24 cellular contexts compared by ENCODE assay signal in the genomic region with DNA sequence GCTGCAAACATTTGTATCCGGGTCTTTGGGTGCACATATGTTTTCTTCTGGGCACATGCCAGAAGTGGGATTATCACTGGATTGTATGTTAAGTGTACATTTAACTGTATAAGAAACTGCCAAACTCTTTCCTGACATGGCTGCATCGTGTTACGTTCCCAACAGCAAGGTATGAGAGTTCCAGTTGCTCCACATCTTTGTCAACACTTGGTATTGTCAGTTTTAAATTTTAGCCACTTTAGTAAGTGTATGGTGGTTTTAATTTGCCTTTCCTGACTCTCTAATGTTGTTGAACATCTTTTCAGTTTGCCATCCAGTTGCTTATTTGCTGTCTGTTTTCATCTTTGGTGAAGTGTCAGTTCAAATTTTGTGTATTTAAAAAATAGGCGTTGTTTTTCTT. TPM values are rescaled to one million over a fixed set of nuclear protein-coding genes. Genes with fewer than 3 reads are reported as not detected.
DNase-seq lines count a peak whose midpoint lies in the region; ATAC-seq, FAIRE-seq and TF ChIP-seq lines count a peak whose summit lies in the region.
"Had no signal": no experiment of that assay in that cellular context is flagged by ENCODE, and none has a peak within 500 bp of the region (broad histone marks: within the 10 kb centered on the region; RNA-seq: fewer than 3 reads in every experiment).

No MANE protein-coding gene starts in this region.

- no peak overlapping the region for H2AFZ ChIP-seq in H1 (ENCODE audit: low read length)

- H3K4me1 Mint-ChIP-seq in stimulated activated naive B cell treated with anti-CD40 and anti-IgM and Interleukin-4, amounts not matched to agents 10 μg/mL and 1 μg/mL and 100 μg/mL, for 72 hours: peaks cover 13 to 31% of the 10 kb centered on the region in 2 donors
- H3K4me1 Mint-ChIP-seq in activated naive CD8-positive, alpha-beta T cell treated with anti-CD3 and anti-CD28 coated beads, Interleukin-2, amount 50 U/mL, for 24 hours: peaks cover 21% of the 10 kb centered on the region

- no peaks in the 10 kb centered on the region for H4K20me1 ChIP-seq in H1 (replicated peaks in 1 of 2; ENCODE audit: control insufficient read depth in 1 of 2, insufficient read depth in 2 of 2, low read length in 2 of 2)

- FAIRE-seq in H1 (lab: Jason Lieb, UNC): no peak
- FAIRE-seq: HTR-8/SVneo had no signal

- intact Hi-C loops in Panc1 (cut with micrococcal nuclease; ENCODE audit: unreplicated experiment): no loop called here

- H3K23ac ChIP-seq in H1 (ENCODE audit: insufficient read length): no peak overlapping the region

- no peak for ATAC-seq in Panc1
- no peak for ATAC-seq in stimulated activated naive B cell treated with anti-CD40 and anti-IgM and Interleukin-4, amounts not matched to agents 10 μg/mL and 1 μg/mL and 100 μg/mL, for 72 hours (replicated peaks)
- no peak for ATAC-seq in activated naive CD8-positive, alpha-beta T cell treated with anti-CD3 and anti-CD28 coated beads, Interleukin-2, amount 50 U/mL, for 24 hours

- no peaks in the 10 kb centered on the region for H3K79me2 ChIP-seq in H1 (ENCODE audit: control insufficient read depth in 1 of 2, insufficient read depth in 2 of 2, low read length in 2 of 2)

- no peak overlapping the region for H2BK120ac ChIP-seq in H1 (replicated peaks; ENCODE audit: low read depth, low read length)

- H3K14ac ChIP-seq in H1 (ENCODE audit: insufficient read length): no peak overlapping the region

- peak overlapping the region; percentile 35; the same call in 1 of the 2 replicates for H3K27ac ChIP-seq in Panc1 (ENCODE audit: low read length)
- no peak overlapping the region for H3K27ac ChIP-seq in H1 (ENCODE audit: low read depth, low read length)

- no peak overlapping the region for H2BK20ac ChIP-seq in H1 (ENCODE audit: low read length)

- DNase-seq in NCI-H524 (lab: John Stamatoyannopoulos, UW) (peak; percentile 4 to 57), NCI-H524 treated with DMSO at 0.1 percent for 48 hours (lab: John Stamatoyannopoulos, UW) (no peak), Panc1 (ENCODE audit: low read depth, low spot score) (no peak), H1 (ENCODE audit: low read depth in 1 of 2, low spot score in 2 of 2) (no peak), germinal center (ENCODE audit: low spot score) (no peak), GM19240 (ENCODE audit: insufficient read length, low spot score) (no peak)
- DNase-seq in stimulated activated naive B cell treated with anti-CD40 and anti-IgM and Interleukin-4, amounts not matched to agents 10 μg/mL and 1 μg/mL and 100 μg/mL, for 72 hours: no peak
- DNase-seq in activated naive CD8-positive, alpha-beta T cell treated with anti-CD3 and anti-CD28 coated beads, Interleukin-2, amount 50 U/mL, for 24 hours: no peak
- DNase-seq: 8988T; BE2C; C1 segment of cervical spinal cord; CD4-positive, CD25-positive, alpha-beta regulatory T cell; CD8-positive, alpha-beta memory T cell; COR-L47; DMS153; DMS79; GDM1; HFFc6; KG1 had no signal

- H3K4me3 ChIP-seq in Panc1 (ENCODE audit: low read depth in 2 of 2, low read length in 2 of 2) (no peak overlapping the region), H1 (ENCODE audit: extremely low read depth in 1 of 4, insufficient read depth in 2 of 4, low read depth in 3 of 4, low read length in 4 of 4) (no peak overlapping the region)
- H3K4me3 ChIP-seq: HAP-1 had no signal

- no peak for TF ChIP-seq POLR2A in H1 (IDR thresholded peaks at IDR 0.05; ENCODE audit: control extremely low read depth in 1 of 2, low read depth in 2 of 2, low read length in 2 of 2)

- H4K5ac ChIP-seq in H1 (ENCODE audit: insufficient read length, low read depth, low read length): no peak overlapping the region

- no peak overlapping the region for H2BK12ac ChIP-seq in H1 (ENCODE audit: low read depth, low read length)

- no peak overlapping the region for H4K8ac ChIP-seq in H1 (ENCODE audit: extremely low read depth, insufficient read depth, low read length)

- CTCF ChIA-PET in Panc1 (lab: Charles Lee) (no interaction called here), H1 (lab: Charles Lee; ENCODE audit: partially characterized antibody) (interaction anchor here (0.8 to 3.3 kb wide), 9 partner anchors 11 to 537 kb away, joined by 3 to 25 read pairs (median 5); partner anchors contain the start of gene SMIM38)

- H3K27ac Mint-ChIP-seq in stimulated activated naive B cell treated with anti-CD40 and anti-IgM and Interleukin-4, amounts not matched to agents 10 μg/mL and 1 μg/mL and 100 μg/mL, for 72 hours: peak overlapping the region; percentile 85
- no peak overlapping the region for H3K27ac Mint-ChIP-seq in activated naive CD8-positive, alpha-beta T cell treated with anti-CD3 and anti-CD28 coated beads, Interleukin-2, amount 50 U/mL, for 24 hours
- H3K27ac Mint-ChIP-seq: HFFc6 had no signal

- H4K91ac ChIP-seq in H1 (replicated peaks; ENCODE audit: insufficient read length, low read length): no peak overlapping the region

- H2BK15ac ChIP-seq in H1 (ENCODE audit: low read length): no peak overlapping the region

- H3K9ac ChIP-seq in H1 (replicated peaks in 1 of 4; ENCODE audit: extremely low read depth in 1 of 4, low read depth in 3 of 4, low read length in 3 of 4): no peak overlapping the region

- no peak for TF ChIP-seq CTCF in Panc1 (IDR thresholded peaks at IDR 0.05)
- no peak for TF ChIP-seq CTCF in H1 (IDR thresholded peaks at IDR 0.05; ENCODE audit: control extremely low read depth in 1 of 3, insufficient read depth in 1 of 3, low read depth in 1 of 3, low read length in 3 of 3)

- no peak overlapping the region for H2AK5ac ChIP-seq in H1 (ENCODE audit: low read depth, low read length)

- TF ChIP-seq EP300 in H1 (IDR thresholded peaks at IDR 0.05; ENCODE audit: borderline replicate concordance in 1 of 2, low read depth in 2 of 2, low read length in 2 of 2): no peak

- H3K27me3 Mint-ChIP-seq in stimulated activated naive B cell treated with anti-CD40 and anti-IgM and Interleukin-4, amounts not matched to agents 10 μg/mL and 1 μg/mL and 100 μg/mL, for 72 hours: peaks cover 0 to 3% of the 10 kb centered on the region in 2 donors
- no peaks in the 10 kb centered on the region for H3K27me3 Mint-ChIP-seq in activated naive CD8-positive, alpha-beta T cell treated with anti-CD3 and anti-CD28 coated beads, Interleukin-2, amount 50 U/mL, for 24 hours
- H3K27me3 Mint-ChIP-seq: CD4-positive, CD25-positive, alpha-beta regulatory T cell; IgD-negative memory B cell had no signal

- H3K23me2 ChIP-seq in H1 (ENCODE audit: low read depth, low read length): no peaks in the 10 kb centered on the region

- H2BK5ac ChIP-seq in H1 (ENCODE audit: low read depth, low read length): no peak overlapping the region

- BruUV-seq in Panc1 (replicated peaks; lab: Mats Ljungman, UMichigan): no TSS peak

- in situ Hi-C loops in Panc1 (cut with HindIII; ENCODE audit: low pct_unique_long_range_greater_than_20kb, low sequenced_read_pairs): no loop called here

- H3K9me3 ChIP-seq in Panc1 (ENCODE audit: control insufficient read depth, insufficient read depth, low read depth, low read length) (peaks cover 8% of the 10 kb centered on the region; the same call in 1 of the 2 replicates), H1 (ENCODE audit: insufficient read depth in 2 of 2, low read depth in 1 of 2, low read length in 1 of 2) (peaks cover 11 to 16% of the 10 kb centered on the region in 2 experiments)
- H3K9me3 ChIP-seq: BE2C had no signal

- H3K4ac ChIP-seq in H1 (replicated peaks; ENCODE audit: insufficient read length, low read depth, low read length): no peak overlapping the region

- peaks cover 18% of the 10 kb centered on the region for H3K4me1 ChIP-seq in Panc1 (ENCODE audit: control insufficient read depth, insufficient read depth, low read length)
- H3K4me1 ChIP-seq in H1 (replicated peaks in 1 of 4; ENCODE audit: control insufficient read depth in 3 of 4, insufficient read depth in 4 of 4, low read length in 3 of 4): peaks cover 0 to 6% (median 2%) of the 10 kb centered on the region in 4 experiments; a peak in 4 of 7 replicates
- H3K4me1 ChIP-seq: BE2C, HAP-1 had no signal

- no peak for TF ChIP-seq RAD21 in H1 (IDR thresholded peaks at IDR 0.05 in 1 of 2, conservative IDR thresholded peaks at IDR 0.05 in 1 of 2; ENCODE audit: low read depth in 2 of 2, low read length in 2 of 2)

- H3K9me3 Mint-ChIP-seq in stimulated activated naive B cell treated with anti-CD40 and anti-IgM and Interleukin-4, amounts not matched to agents 10 μg/mL and 1 μg/mL and 100 μg/mL, for 72 hours: peaks cover 18 to 23% of the 10 kb centered on the region in 2 donors
- peaks cover 15% of the 10 kb centered on the region for H3K9me3 Mint-ChIP-seq in activated naive CD8-positive, alpha-beta T cell treated with anti-CD3 and anti-CD28 coated beads, Interleukin-2, amount 50 U/mL, for 24 hours

- no peak overlapping the region for H3K18ac ChIP-seq in H1 (ENCODE audit: extremely low read depth, low read length)

- WGBS in H1 (ENCODE audit: extremely low coverage in 1 of 2, insufficient coverage in 1 of 2, insufficient read length in 1 of 2, insufficient replicate concordance in 2 of 2, low coverage in 1 of 2, low lambda C conversion rate in 2 of 2, missing lambda C conversion rate in 1 of 2), 2 experiments: 95% methylated on average over 4 of the region's 4 CpGs; no CpG with 5 or more reads in 1 of the 2 experiments

- peaks cover 22 to 38% of the 10 kb centered on the region in 2 donors for H3K36me3 Mint-ChIP-seq in stimulated activated naive B cell treated with anti-CD40 and anti-IgM and Interleukin-4, amounts not matched to agents 10 μg/mL and 1 μg/mL and 100 μg/mL, for 72 hours
- H3K36me3 Mint-ChIP-seq in activated naive CD8-positive, alpha-beta T cell treated with anti-CD3 and anti-CD28 coated beads, Interleukin-2, amount 50 U/mL, for 24 hours (ENCODE audit: low read depth): peaks cover 6% of the 10 kb centered on the region
- H3K36me3 Mint-ChIP-seq: CD8-positive, alpha-beta memory T cell; IgD-negative memory B cell had no signal

- no peaks in the 10 kb centered on the region for H3K27me3 ChIP-seq in Panc1 (ENCODE audit: control insufficient read depth, insufficient read depth, low read length)
- no peaks in the 10 kb centered on the region; a peak in 1 of 7 replicates for H3K27me3 ChIP-seq in H1 (replicated peaks in 1 of 4; ENCODE audit: control insufficient read depth in 3 of 4, extremely low read depth in 1 of 4, insufficient read depth in 3 of 4, low read length in 3 of 4)
- H3K27me3 ChIP-seq: BE2C had no signal

- H3K36me3 ChIP-seq in Panc1 (ENCODE audit: control insufficient read depth, insufficient read depth, low read length) (no peaks in the 10 kb centered on the region), H1 (ENCODE audit: control insufficient read depth in 2 of 4, insufficient read depth in 4 of 4, low read length in 3 of 4) (no peaks in the 10 kb centered on the region)
- H3K36me3 ChIP-seq: BE2C, HAP-1 had no signal

- POLR2A ChIA-PET in Panc1 (lab: Charles Lee): no interaction called here
- POLR2A ChIA-PET in H1 (lab: Charles Lee; ENCODE audit: partially characterized antibody): interaction anchor here (3.0 kb wide), 1 partner anchor 12 kb away, joined by 13 read pairs; no protein-coding TSS in a partner anchor

- H3K56ac ChIP-seq in H1 (replicated peaks; ENCODE audit: insufficient read length, low read depth, low read length): no peak overlapping the region

- H3K79me1 ChIP-seq in H1 (ENCODE audit: low read depth, low read length): no peaks in the 10 kb centered on the region

- H3K4me3 Mint-ChIP-seq in stimulated activated naive B cell treated with anti-CD40 and anti-IgM and Interleukin-4, amounts not matched to agents 10 μg/mL and 1 μg/mL and 100 μg/mL, for 72 hours: no peak overlapping the region
- H3K4me3 Mint-ChIP-seq in activated naive CD8-positive, alpha-beta T cell treated with anti-CD3 and anti-CD28 coated beads, Interleukin-2, amount 50 U/mL, for 24 hours: no peak overlapping the region
- H3K4me3 Mint-ChIP-seq: CD8-positive, alpha-beta memory T cell; HFFc6; IgD-negative memory B cell had no signal

- no peak overlapping the region for H3K4me2 ChIP-seq in H1 (ENCODE audit: insufficient read depth in 1 of 2, low read depth in 2 of 2, low read length in 2 of 2)

RNA-seq across cellular contexts. Expression of gene SMIM38, which starts 22.5 kb away (rescaled TPM):
- 0.46 TPM for total RNA-seq in Panc1 (2021; ENCODE audit: unreplicated experiment)
- polyA plus RNA-seq in Panc1 (2012; ENCODE audit: insufficient read length): 0.15 TPM
- 0.15 and 0.20 TPM in 2 replicates for total RNA-seq in H1 (2021; fragmentation: NEBNext Ultra II Directional; extraction: Animal tissue kit (Norgen Biotek cat#: 25700))
- 0.17 TPM in 2 replicates for polyA plus RNA-seq in H1 (2011; rRNA removed)
- polyA plus RNA-seq in H1 (2011; cell fraction: cytosol; rRNA removed): 0.13 TPM
- 1.6 TPM for polyA plus RNA-seq in H1 (2011; cell fraction: nucleus; rRNA removed)
- 0.26 to 0.81 TPM (median 0.35 TPM) in 4 replicates for polyA plus RNA-seq in H1 (2012, experiment 1 of 2)
- polyA plus RNA-seq in H1 (2012, experiment 2 of 2): not detected
- 0.04 TPM for polyA plus RNA-seq in H1 (2013, experiment 1 of 2)
- polyA plus RNA-seq in H1 (2013, experiment 2 of 2): 0.07 TPM
- polyA minus RNA-seq in H1 (2011; rRNA and poly(A)+ RNA removed): 0.38 and 0.44 TPM in 2 replicates
- 0.51 TPM for polyA minus RNA-seq in H1 (2011; cell fraction: cytosol; rRNA and poly(A)+ RNA removed)
- 0.60 TPM for polyA minus RNA-seq in H1 (2011; cell fraction: nucleus; rRNA and poly(A)+ RNA removed)
- total RNA-seq: Daoy, H4, HFFc6 had no signal
- polyA plus RNA-seq: CD8-positive, alpha-beta memory T cell; IgD-negative memory B cell had no signal

Comparison
In these comparisons a context has a peak if more than half of its experiments do, and no peak if none do; other contexts are left out.
1. DNase-seq: peak in NCI-H524 (2 of 2); none in NCI-H524 treated with DMSO at 0.1 percent for 48 hours (single experiment), Panc1 (single experiment), H1 (0 of 2), stimulated activated naive B cell treated with anti-CD40 and anti-IgM and Interleukin-4, amounts not matched to agents 10 μg/mL and 1 μg/mL and 100 μg/mL, for 72 hours (single experiment), germinal center (single experiment), activated naive CD8-positive, alpha-beta T cell treated with anti-CD3 and anti-CD28 coated beads, Interleukin-2, amount 50 U/mL, for 24 hours (single experiment) and GM19240 (single experiment).